ENCODE assay signal across 8 cellular contexts in genomic region chr14:95319312-95320075, GRCh38. TPM values are rescaled to one million over a fixed set of nuclear protein-coding genes. Genes with fewer than 3 reads are reported as not detected.
A peak's percentile ranks its signal among the peaks of the same experiment; 100 is the strongest.
DNase-seq lines count a peak whose midpoint lies in the region; ATAC-seq, FAIRE-seq and TF ChIP-seq lines count a peak whose summit lies in the region.

CLMN (minus strand) TSS chr14:95319908; CDS start chr14:95319792, 116 bp downstream.

- intact Hi-C loops in Calu3 (cut with micrococcal nuclease; ENCODE audit: unreplicated experiment) (loop anchor here (2.0 to 10.0 kb wide), 3 partner anchors 55 to 125 kb away; no protein-coding TSS in a partner anchor), Right ventricle myocardium superior (cut with DNase I) (no loop called here)
- intact Hi-C loops in activated naive CD4-positive, alpha-beta T cell treated with anti-CD3 and anti-CD28 coated beads for 36 hours (cut with micrococcal nuclease), result loop anchor here (5.0 kb wide), 2 partner anchors 52 to 162 kb away; partner anchors contain the start of gene DICER1

- FAIRE-seq in RCC 7860 (lab: Jason Lieb, UNC), result no peak

- peak within 1 kb of the TSS; percentile 37 for H3K27ac ChIP-seq in parathyroid adenoma

- peak within 1 kb of the TSS; percentile 100 for H2AFZ ChIP-seq in parathyroid adenoma

- H3K79me2 ChIP-seq in parathyroid adenoma, result no peaks in the 10 kb centered on the region

- no peaks in the 10 kb centered on the region for H3K27me3 Mint-ChIP-seq in Calu3 (ENCODE audit: unreplicated experiment)
- peaks cover 22% of the 10 kb centered on the region for H3K27me3 Mint-ChIP-seq in activated naive CD4-positive, alpha-beta T cell treated with anti-CD3 and anti-CD28 coated beads for 36 hours (ENCODE audit: low read depth)

- CTCF ChIA-PET in Calu3 (lab: Charles Lee), result interaction anchor here (1.1 kb wide), 1 partner anchor 21 kb away, joined by 5 read pairs; no protein-coding TSS in a partner anchor
- CTCF ChIA-PET in activated naive CD4-positive, alpha-beta T cell treated with anti-CD3 and anti-CD28 coated beads for 36 hours (lab: Charles Lee), result no interaction called here

- H3K27ac Mint-ChIP-seq in Calu3 (ENCODE audit: unreplicated experiment), result peak within 1 kb of the TSS; percentile 87
- H3K27ac Mint-ChIP-seq in activated naive CD4-positive, alpha-beta T cell treated with anti-CD3 and anti-CD28 coated beads for 36 hours, result no peak within 1 kb of the TSS

- no TSS peak for BruUV-seq in Calu3 (replicated peaks; lab: Mats Ljungman, UMichigan)

- H3K4me2 ChIP-seq in parathyroid adenoma (ENCODE audit: low read length), result peak within 1 kb of the TSS; percentile 80

- no peaks in the 10 kb centered on the region for H3K9me3 ChIP-seq in parathyroid adenoma (ENCODE audit: control insufficient read depth, low read length)

- peaks cover 42% of the 10 kb centered on the region for H3K36me3 Mint-ChIP-seq in Calu3 (ENCODE audit: insufficient read depth, unreplicated experiment)
- no peaks in the 10 kb centered on the region for H3K36me3 Mint-ChIP-seq in activated naive CD4-positive, alpha-beta T cell treated with anti-CD3 and anti-CD28 coated beads for 36 hours (ENCODE audit: low read depth)

- no peaks in the 10 kb centered on the region for H3K36me3 ChIP-seq in parathyroid adenoma (ENCODE audit: control insufficient read depth, insufficient read depth, low read length)

- H3K4me1 ChIP-seq in parathyroid adenoma, result peaks cover 5% of the 10 kb centered on the region

- no peaks in the 10 kb centered on the region for H3K9me3 Mint-ChIP-seq in Calu3 (ENCODE audit: low read depth, unreplicated experiment)
- no peaks in the 10 kb centered on the region for H3K9me3 Mint-ChIP-seq in activated naive CD4-positive, alpha-beta T cell treated with anti-CD3 and anti-CD28 coated beads for 36 hours

- H3K4me3 Mint-ChIP-seq in Calu3 (ENCODE audit: low read depth, unreplicated experiment), result peak within 1 kb of the TSS; percentile 97
- H3K4me3 Mint-ChIP-seq in activated naive CD4-positive, alpha-beta T cell treated with anti-CD3 and anti-CD28 coated beads for 36 hours, result peak within 1 kb of the TSS; percentile 69

- peak within 1 kb of the TSS; percentile 19 for H3K9ac ChIP-seq in parathyroid adenoma

- H3K4me1 Mint-ChIP-seq in Calu3 (ENCODE audit: low read depth, unreplicated experiment), result peaks cover 63% of the 10 kb centered on the region
- H3K4me1 Mint-ChIP-seq in activated naive CD4-positive, alpha-beta T cell treated with anti-CD3 and anti-CD28 coated beads for 36 hours (ENCODE audit: low read depth), result peaks cover 11% of the 10 kb centered on the region

- DNase-seq in Calu3 (peak; percentile 64), NCI-H748 (lab: John Stamatoyannopoulos, UW; ENCODE audit: unreplicated experiment) (peak; percentile 81), Right ventricle myocardium superior (peak; percentile 55), RCC 7860 (ENCODE audit: low spot score) (no peak), middle frontal gyrus (ENCODE audit: extremely low spot score, low spot score) (no peak)
- DNase-seq in activated naive CD4-positive, alpha-beta T cell treated with anti-CD3 and anti-CD28 coated beads for 36 hours, result peak; percentile 35

- peak within 1 kb of the TSS; percentile 54 for H3K4me3 ChIP-seq in parathyroid adenoma (ENCODE audit: low read depth, low read length)

- ATAC-seq in GM21515 (IDR thresholded peaks at IDR 0.05; ENCODE audit: unreplicated experiment) (peak; percentile 44), Right ventricle myocardium superior (ENCODE audit: poor library complexity) (peak; percentile 75)

- no peak for TF ChIP-seq CTCF in Calu3 (IDR thresholded peaks at IDR 0.05; ENCODE audit: unreplicated experiment)
- no peak for TF ChIP-seq CTCF in parathyroid adenoma (IDR thresholded peaks at IDR 0.05)

- no peaks in the 10 kb centered on the region for H3K27me3 ChIP-seq in parathyroid adenoma (ENCODE audit: control insufficient read depth, insufficient read depth, low read length)

RNA-seq across cellular contexts. Expression of gene CLMN, which starts in this region (rescaled TPM):
- total RNA-seq in Calu3 (2022) (104 and 111 TPM in 2 replicates), Right ventricle myocardium superior (9.0 TPM)
- 1 to 10 TPM; 1.9 to 2.6 TPM for total RNA-seq in activated naive CD4-positive, alpha-beta T cell treated with anti-CD3 and anti-CD28 coated beads for 36 hours

Comparison
In these comparisons a context has a peak if more than half of its experiments do, and no peak if none do; other contexts are left out.
1. RNA of gene CLMN (total RNA-seq): 104 to 111 TPM in Calu3; 9.0 TPM in Right ventricle myocardium superior (single experiment) and 1.9 to 2.6 TPM in activated naive CD4-positive, alpha-beta T cell treated with anti-CD3 and anti-CD28 coated beads for 36 hours; every median in the first group is over 10 times any median in the second.
2. DNase-seq: peak in Calu3 (single experiment), NCI-H748 (single experiment), activated naive CD4-positive, alpha-beta T cell treated with anti-CD3 and anti-CD28 coated beads for 36 hours (single experiment) and Right ventricle myocardium superior (single experiment); none in RCC 7860 (single experiment) and middle frontal gyrus (single experiment).